In the genomic region with DNA sequence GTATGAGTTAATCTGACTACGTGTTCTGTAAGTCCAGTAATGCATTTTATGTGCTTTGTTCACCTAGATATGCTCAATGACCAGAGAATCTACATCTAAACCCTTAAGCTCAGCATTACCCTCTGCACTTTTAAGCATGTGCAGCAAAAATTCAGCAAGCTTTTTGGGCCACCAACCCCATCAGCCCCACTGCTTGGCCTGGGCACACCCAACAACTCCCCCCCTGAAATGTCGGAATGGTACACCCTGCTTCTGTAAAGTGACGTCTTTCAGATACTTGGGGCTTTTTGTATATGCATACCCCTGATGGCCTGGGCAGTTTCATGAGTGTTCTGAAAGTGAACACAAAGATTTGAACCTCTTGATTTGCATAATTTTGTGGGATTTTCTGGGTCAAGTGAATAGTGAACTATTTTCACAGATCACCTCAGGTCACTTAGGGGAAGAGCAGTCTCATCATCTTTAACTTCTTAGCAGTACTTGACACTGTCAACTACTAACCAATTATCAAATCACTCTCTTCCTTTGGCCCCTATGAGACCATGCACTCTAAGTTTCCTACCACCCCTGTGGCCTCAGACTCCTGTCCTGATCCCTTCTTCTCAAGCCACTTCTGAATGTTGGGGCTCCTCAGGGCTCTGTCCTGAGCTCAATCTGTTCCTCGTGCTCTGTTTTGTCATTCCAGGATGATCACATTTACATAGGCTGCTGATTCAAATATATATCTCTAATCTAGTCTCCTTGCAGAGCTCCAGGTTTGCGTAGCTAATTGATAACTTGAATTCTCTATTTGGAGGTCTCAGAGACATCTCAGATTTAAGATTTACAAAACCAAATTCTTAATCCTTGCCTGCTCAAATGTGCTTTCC, we compare ENCODE assay signal across 1 cellular context.
TF ChIP-seq lines count a peak whose summit lies in the region.

No MANE protein-coding gene starts in this region.

TF ChIP-seq in SK-N-SH treated with all-trans-retinoic acid at 6 μM for 48 hours, 23 proteins besides CTCF, POLR2A, EP300 and RAD21 (continued from another document):
- TF ChIP-seq, protein P1, sequence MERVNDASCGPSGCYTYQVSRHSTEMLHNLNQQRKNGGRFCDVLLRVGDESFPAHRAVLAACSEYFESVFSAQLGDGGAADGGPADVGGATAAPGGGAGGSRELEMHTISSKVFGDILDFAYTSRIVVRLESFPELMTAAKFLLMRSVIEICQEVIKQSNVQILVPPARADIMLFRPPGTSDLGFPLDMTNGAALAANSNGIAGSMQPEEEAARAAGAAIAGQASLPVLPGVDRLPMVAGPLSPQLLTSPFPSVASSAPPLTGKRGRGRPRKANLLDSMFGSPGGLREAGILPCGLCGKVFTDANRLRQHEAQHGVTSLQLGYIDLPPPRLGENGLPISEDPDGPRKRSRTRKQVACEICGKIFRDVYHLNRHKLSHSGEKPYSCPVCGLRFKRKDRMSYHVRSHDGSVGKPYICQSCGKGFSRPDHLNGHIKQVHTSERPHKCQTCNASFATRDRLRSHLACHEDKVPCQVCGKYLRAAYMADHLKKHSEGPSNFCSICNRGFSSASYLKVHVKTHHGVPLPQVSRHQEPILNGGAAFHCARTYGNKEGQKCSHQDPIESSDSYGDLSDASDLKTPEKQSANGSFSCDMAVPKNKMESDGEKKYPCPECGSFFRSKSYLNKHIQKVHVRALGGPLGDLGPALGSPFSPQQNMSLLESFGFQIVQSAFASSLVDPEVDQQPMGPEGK (CRISPR knock-in tag; IDR thresholded peaks at IDR 0.05; ENCODE audit: borderline replicate concordance), result no peak
- TF ChIP-seq ZFP3 (CRISPR knock-in tag; IDR thresholded peaks at IDR 0.05), result no peak
- TF ChIP-seq OSR1 (CRISPR knock-in tag; IDR thresholded peaks at IDR 0.05), result no peak
TF ChIP-seq in SK-N-SH treated with all-trans-retinoic acid at 6 μM for 48 hours: peak in this region for 0.
